18 cellular contexts compared by ENCODE assay signal in genomic region chr12:45938566-45938965, GRCh38.
"Had no signal": no experiment of that assay in that cellular context is flagged by ENCODE, and none has a peak within 500 bp of the region (broad histone marks: within the 10 kb centered on the region; RNA-seq: fewer than 3 reads in every experiment).

No MANE protein-coding gene starts in this region.

- H3K27ac ChIP-seq: ascending aorta, breast epithelium, coronary artery, esophagus muscularis mucosa, neural progenitor cell, right atrium auricular region, tibial artery had no signal

- H2AFZ ChIP-seq: neural progenitor cell had no signal

- ATAC-seq: activated CD4-positive, CD25-positive, alpha-beta regulatory T cell treated with anti-CD3 and anti-CD28 coated beads, Interleukin-2, amount 50 U/mL, for 24 hours; activated CD8-positive, alpha-beta T cell treated with anti-CD3 and anti-CD28 coated beads, Interleukin-2, amount 10 ng/mL, durations not matched to agents 7 days and 5 days; activated T-cell treated with anti-CD3 and anti-CD28 coated beads, Interleukin-2, amount 50 U/mL, for 4 hours; naive thymus-derived CD4-positive, alpha-beta T cell; stimulated activated naive CD8-positive, alpha-beta T cell treated with anti-CD3 and anti-CD28 coated beads, Interleukin-15, Interleukin-2, amounts not matched to agents 100 U/mL and 50 U/mL, for 24 hours had no signal

- FAIRE-seq: endometrium had no signal

- H3K9me3 ChIP-seq: ascending aorta, breast epithelium, esophagus muscularis mucosa, right atrium auricular region, tibial artery had no signal

- H3K4me1 ChIP-seq: neural progenitor cell had no signal

- H3K9ac ChIP-seq: neural progenitor cell had no signal

- H3K36me3 ChIP-seq: breast epithelium had no signal

- DNase-seq: activated CD4-positive, alpha-beta T cell treated with anti-CD3 and anti-CD28 coated beads, Interleukin-2, amount 10 ng/mL, durations not matched to agents 7 days and 5 days; activated CD8-positive, alpha-beta T cell treated with anti-CD3 and anti-CD28 coated beads, Interleukin-2, amount 10 ng/mL, durations not matched to agents 7 days and 5 days; activated naive CD4-positive, alpha-beta T cell treated with anti-CD3 and anti-CD28 coated beads, Interleukin-2, amount 10 ng/mL, durations not matched to agents 7 days and 5 days; activated T-cell treated with anti-CD3 and anti-CD28 coated beads, Interleukin-2, amount 50 U/mL, for 4 hours; mesenchymal stem cell; naive thymus-derived CD4-positive, alpha-beta T cell; stimulated activated naive CD8-positive, alpha-beta T cell treated with anti-CD3 and anti-CD28 coated beads, Interleukin-15, Interleukin-2, amounts not matched to agents 100 U/mL and 50 U/mL, for 24 hours; substantia nigra; T-helper 9 cell; tibial artery had no signal

- H3K4me2 ChIP-seq: neural progenitor cell had no signal

- H3K4me3 ChIP-seq: ascending aorta, breast epithelium, coronary artery, esophagus muscularis mucosa, neural progenitor cell, right atrium auricular region, tibial artery had no signal

- H3K27me3 ChIP-seq: ascending aorta, breast epithelium, esophagus muscularis mucosa, neural progenitor cell, right atrium auricular region, tibial artery had no signal
